In the genomic region with DNA sequence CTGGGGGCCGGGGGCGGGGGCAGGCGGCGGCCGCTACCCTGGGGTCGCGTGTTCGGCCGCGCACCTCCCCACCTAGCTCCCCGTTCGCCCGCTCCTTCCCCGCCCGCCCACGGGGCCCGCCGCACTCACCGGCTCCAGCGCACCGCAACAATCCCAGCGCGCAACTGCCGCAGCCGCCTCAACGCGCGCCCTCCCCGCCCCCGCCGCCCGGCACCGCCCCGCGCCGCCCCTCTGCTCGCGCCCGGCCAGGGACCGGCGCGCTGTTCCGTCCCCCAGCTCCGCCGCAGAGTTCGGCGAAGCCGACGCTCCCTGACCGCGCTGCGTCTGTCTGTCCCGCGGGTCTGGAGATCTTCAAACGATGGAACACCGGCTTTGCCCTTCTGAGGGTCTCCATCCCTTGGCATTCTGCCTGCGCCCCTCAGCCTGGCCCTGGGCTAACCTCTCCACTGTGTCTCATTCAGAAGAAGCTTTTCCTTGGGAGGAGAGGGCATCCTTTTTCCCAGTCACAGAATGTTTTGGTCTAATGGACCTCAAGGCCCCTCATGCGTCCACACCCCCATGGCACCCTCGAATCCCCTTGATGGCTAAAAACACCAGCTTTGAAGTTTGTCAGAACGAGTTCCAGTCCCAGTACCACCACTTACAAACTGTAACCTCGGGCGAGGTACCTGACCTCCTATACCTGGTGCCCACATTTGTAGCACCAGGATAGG, we compare ENCODE assay signal across 8 cellular contexts. TPM values are rescaled to one million over a fixed set of nuclear protein-coding genes. Genes with fewer than 3 reads are reported as not detected.
DNase-seq lines count a peak whose midpoint lies in the region; ATAC-seq and TF ChIP-seq lines count a peak whose summit lies in the region.

Gene NT5C2 (minus strand): TSS at position 166 of the 713 bp plus-strand sequence. CDS start 18,314 bp downstream, outside the sequence.

- H3K36me3 Mint-ChIP-seq in nephron progenitor cell (ENCODE audit: low read depth), result peaks cover 13% of the 10 kb centered on the region
- H3K36me3 Mint-ChIP-seq in stimulated activated naive CD8-positive, alpha-beta T cell treated with anti-CD3 and anti-CD28 coated beads, Interleukin-15, Interleukin-2, amounts not matched to agents 100 ng/mL and 50 ng/mL, for 24 hours (ENCODE audit: low read depth), result peaks cover 27% of the 10 kb centered on the region

- ATAC-seq in GM21367 (IDR thresholded peaks at IDR 0.05; ENCODE audit: unreplicated experiment), result peak; percentile 48

- WGBS in HUES64, result 4% methylated on average over 62 of the region's 62 CpGs

- DNase-seq in Caki2 (ENCODE audit: low read depth) (peak; percentile 41), SHP77 (lab: John Stamatoyannopoulos, UW) (peak; percentile 56 to 64), fibroblast of the conjunctiva (ENCODE audit: low read depth) (peak; percentile 27), nephron progenitor cell (peak; percentile 84)
- DNase-seq in activated effector memory CD4-positive, alpha-beta T cell treated with anti-CD3 and anti-CD28 coated beads, Interleukin-2, amount 50 U/mL, for 16 hours, result peak; percentile 91

- peak within 1 kb of the TSS; percentile 95 for H3K4me3 ChIP-seq in HUES64 (ENCODE audit: low read length)

- H3K27me3 Mint-ChIP-seq in nephron progenitor cell (ENCODE audit: low read depth, poor library complexity), result no peaks in the 10 kb centered on the region
- peaks cover 5% of the 10 kb centered on the region for H3K27me3 Mint-ChIP-seq in stimulated activated naive CD8-positive, alpha-beta T cell treated with anti-CD3 and anti-CD28 coated beads, Interleukin-15, Interleukin-2, amounts not matched to agents 100 ng/mL and 50 ng/mL, for 24 hours

- H3K4me1 ChIP-seq in HUES64 (ENCODE audit: insufficient read depth, low read length), result peaks cover 24% of the 10 kb centered on the region

- in situ Hi-C loops in Caki2 (cut with HindIII; ENCODE audit: low pct_unique_long_range_greater_than_20kb, low sequenced_read_pairs), result no loop called here

- H3K27ac Mint-ChIP-seq in nephron progenitor cell, result peak within 1 kb of the TSS; percentile 100
- H3K27ac Mint-ChIP-seq in stimulated activated naive CD8-positive, alpha-beta T cell treated with anti-CD3 and anti-CD28 coated beads, Interleukin-15, Interleukin-2, amounts not matched to agents 100 ng/mL and 50 ng/mL, for 24 hours, result peak within 1 kb of the TSS; percentile 99

- H3K36me3 ChIP-seq in HUES64 (ENCODE audit: insufficient read depth, low read length), result no peaks in the 10 kb centered on the region

- H3K9me3 ChIP-seq in HUES64 (ENCODE audit: insufficient read depth, low read depth, low read length), result no peaks in the 10 kb centered on the region

- H3K4me1 Mint-ChIP-seq in nephron progenitor cell, result peaks cover 54% of the 10 kb centered on the region
- H3K4me1 Mint-ChIP-seq in stimulated activated naive CD8-positive, alpha-beta T cell treated with anti-CD3 and anti-CD28 coated beads, Interleukin-15, Interleukin-2, amounts not matched to agents 100 ng/mL and 50 ng/mL, for 24 hours (ENCODE audit: low read depth), result peaks cover 63% of the 10 kb centered on the region

- peak within 1 kb of the TSS; percentile 99 for H3K4me3 Mint-ChIP-seq in nephron progenitor cell
- H3K4me3 Mint-ChIP-seq in stimulated activated naive CD8-positive, alpha-beta T cell treated with anti-CD3 and anti-CD28 coated beads, Interleukin-15, Interleukin-2, amounts not matched to agents 100 ng/mL and 50 ng/mL, for 24 hours, result peak within 1 kb of the TSS; percentile 99

- peak within 1 kb of the TSS; percentile 91 for H3K9ac ChIP-seq in HUES64 (ENCODE audit: low read depth, low read length)

- peak within 1 kb of the TSS; percentile 89 for H3K27ac ChIP-seq in HUES64 (ENCODE audit: low read depth, low read length)

- no peaks in the 10 kb centered on the region for H3K9me3 Mint-ChIP-seq in nephron progenitor cell
- no peaks in the 10 kb centered on the region for H3K9me3 Mint-ChIP-seq in stimulated activated naive CD8-positive, alpha-beta T cell treated with anti-CD3 and anti-CD28 coated beads, Interleukin-15, Interleukin-2, amounts not matched to agents 100 ng/mL and 50 ng/mL, for 24 hours

- TF ChIP-seq CTCF in nephron progenitor cell (IDR thresholded peaks at IDR 0.05), result no peak

- peaks cover 12% of the 10 kb centered on the region for H3K27me3 ChIP-seq in HUES64 (ENCODE audit: insufficient read depth, low read length)

RNA-seq across cellular contexts. Expression of gene NT5C2, which starts in this region (rescaled TPM):
- total RNA-seq in Caki2 (2014; rRNA removed; shearing (Covaris generic); ENCODE audit: low replicate concordance), result 24.6 and 30.0 TPM in 2 replicates
- polyA plus RNA-seq in HUES64 (2013, experiment 1 of 2), result 39.7 TPM
- 40.6 TPM for polyA plus RNA-seq in HUES64 (2013, experiment 2 of 2)

Comparison
In these comparisons a context has a peak if more than half of its experiments do, and no peak if none do; other contexts are left out.
1. Peak in every context shown above with its lines: DNase-seq, ATAC-seq, H3K4me3 ChIP-seq and H3K27ac ChIP-seq.
2. DNase-seq: peak in every context shown above with its lines; median percentile 91 in activated effector memory CD4-positive, alpha-beta T cell treated with anti-CD3 and anti-CD28 coated beads, Interleukin-2, amount 50 U/mL, for 16 hours; 84 in nephron progenitor cell; 60 in SHP77; 41 in Caki2; 27 in fibroblast of the conjunctiva.